In the genomic region with DNA sequence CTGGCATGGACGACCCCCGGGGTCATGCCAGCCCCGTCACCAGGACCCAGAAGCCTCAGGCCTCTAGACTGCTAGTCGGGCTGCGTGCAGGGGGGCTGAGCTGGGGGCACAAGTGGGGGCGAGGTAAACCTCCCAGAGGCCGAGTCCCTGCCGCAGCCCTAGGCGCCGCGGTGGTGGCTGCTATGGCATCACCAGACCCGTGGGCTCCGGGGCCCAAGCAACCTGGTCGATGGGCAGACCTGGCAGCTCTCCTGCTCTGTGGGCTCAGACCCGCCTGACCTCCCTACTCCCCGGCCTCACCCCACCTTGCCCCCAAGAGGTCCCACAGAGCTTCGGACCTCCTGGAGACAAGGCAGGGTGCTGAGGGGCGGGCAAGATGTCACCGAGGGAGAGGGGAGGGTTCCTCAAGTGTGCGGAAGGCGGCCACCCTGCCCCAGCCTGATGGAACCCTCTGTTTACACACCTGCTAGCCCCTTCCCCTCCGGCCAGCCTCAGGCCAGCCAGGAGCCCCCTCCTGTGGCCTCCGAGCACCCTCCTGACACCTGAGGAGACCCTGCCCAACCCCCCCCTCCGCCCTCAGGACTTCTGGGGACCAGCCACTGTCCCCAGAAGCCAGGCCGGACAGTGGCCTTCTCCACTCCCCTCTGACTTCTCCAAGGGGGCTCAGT, we compare ENCODE assay signal across 1 cellular context.
TF ChIP-seq lines count a peak whose summit lies in the region.

No MANE protein-coding gene starts in this region.

TF ChIP-seq in HepG2, 621 proteins besides CTCF, POLR2A, EP300 and RAD21 (continued from another document and continues in another):
- TF ChIP-seq, protein P1, sequence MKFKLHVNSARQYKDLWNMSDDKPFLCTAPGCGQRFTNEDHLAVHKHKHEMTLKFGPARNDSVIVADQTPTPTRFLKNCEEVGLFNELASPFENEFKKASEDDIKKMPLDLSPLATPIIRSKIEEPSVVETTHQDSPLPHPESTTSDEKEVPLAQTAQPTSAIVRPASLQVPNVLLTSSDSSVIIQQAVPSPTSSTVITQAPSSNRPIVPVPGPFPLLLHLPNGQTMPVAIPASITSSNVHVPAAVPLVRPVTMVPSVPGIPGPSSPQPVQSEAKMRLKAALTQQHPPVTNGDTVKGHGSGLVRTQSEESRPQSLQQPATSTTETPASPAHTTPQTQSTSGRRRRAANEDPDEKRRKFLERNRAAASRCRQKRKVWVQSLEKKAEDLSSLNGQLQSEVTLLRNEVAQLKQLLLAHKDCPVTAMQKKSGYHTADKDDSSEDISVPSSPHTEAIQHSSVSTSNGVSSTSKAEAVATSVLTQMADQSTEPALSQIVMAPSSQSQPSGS (CRISPR knock-in tag; IDR thresholded peaks at IDR 0.05), result 0 out of 2 replicates have a peak, but pooled peaks have one; percentile 5
- 0 out of 2 replicates have a peak, but pooled peaks have one; percentile 54 for TF ChIP-seq ZNF160 (CRISPR knock-in tag; IDR thresholded peaks at IDR 0.05)
- TF ChIP-seq, protein P2, sequence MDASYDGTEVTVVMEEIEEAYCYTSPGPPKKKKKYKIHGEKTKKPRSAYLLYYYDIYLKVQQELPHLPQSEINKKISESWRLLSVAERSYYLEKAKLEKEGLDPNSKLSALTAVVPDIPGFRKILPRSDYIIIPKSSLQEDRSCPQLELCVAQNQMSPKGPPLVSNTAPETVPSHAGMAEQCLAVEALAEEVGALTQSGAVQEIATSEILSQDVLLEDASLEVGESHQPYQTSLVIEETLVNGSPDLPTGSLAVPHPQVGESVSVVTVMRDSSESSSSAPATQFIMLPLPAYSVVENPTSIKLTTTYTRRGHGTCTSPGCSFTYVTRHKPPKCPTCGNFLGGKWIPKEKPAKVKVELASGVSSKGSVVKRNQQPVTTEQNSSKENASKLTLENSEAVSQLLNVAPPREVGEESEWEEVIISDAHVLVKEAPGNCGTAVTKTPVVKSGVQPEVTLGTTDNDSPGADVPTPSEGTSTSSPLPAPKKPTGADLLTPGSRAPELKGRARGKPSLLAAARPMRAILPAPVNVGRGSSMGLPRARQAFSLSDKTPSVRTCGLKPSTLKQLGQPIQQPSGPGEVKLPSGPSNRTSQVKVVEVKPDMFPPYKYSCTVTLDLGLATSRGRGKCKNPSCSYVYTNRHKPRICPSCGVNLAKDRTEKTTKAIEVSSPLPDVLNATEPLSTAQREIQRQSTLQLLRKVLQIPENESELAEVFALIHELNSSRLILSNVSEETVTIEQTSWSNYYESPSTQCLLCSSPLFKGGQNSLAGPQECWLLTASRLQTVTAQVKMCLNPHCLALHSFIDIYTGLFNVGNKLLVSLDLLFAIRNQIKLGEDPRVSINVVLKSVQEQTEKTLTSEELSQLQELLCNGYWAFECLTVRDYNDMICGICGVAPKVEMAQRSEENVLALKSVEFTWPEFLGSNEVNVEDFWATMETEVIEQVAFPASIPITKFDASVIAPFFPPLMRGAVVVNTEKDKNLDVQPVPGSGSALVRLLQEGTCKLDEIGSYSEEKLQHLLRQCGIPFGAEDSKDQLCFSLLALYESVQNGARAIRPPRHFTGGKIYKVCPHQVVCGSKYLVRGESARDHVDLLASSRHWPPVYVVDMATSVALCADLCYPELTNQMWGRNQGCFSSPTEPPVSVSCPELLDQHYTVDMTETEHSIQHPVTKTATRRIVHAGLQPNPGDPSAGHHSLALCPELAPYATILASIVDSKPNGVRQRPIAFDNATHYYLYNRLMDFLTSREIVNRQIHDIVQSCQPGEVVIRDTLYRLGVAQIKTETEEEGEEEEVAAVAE (CRISPR knock-in tag; IDR thresholded peaks at IDR 0.05; ENCODE audit: borderline replicate concordance), result peak; percentile 55; the same call in 1 of the 2 replicates
- peak; percentile 18; the same call in 1 of the 2 replicates for TF ChIP-seq SALL1 (CRISPR knock-in tag; IDR thresholded peaks at IDR 0.05)
- TF ChIP-seq, protein P3, sequence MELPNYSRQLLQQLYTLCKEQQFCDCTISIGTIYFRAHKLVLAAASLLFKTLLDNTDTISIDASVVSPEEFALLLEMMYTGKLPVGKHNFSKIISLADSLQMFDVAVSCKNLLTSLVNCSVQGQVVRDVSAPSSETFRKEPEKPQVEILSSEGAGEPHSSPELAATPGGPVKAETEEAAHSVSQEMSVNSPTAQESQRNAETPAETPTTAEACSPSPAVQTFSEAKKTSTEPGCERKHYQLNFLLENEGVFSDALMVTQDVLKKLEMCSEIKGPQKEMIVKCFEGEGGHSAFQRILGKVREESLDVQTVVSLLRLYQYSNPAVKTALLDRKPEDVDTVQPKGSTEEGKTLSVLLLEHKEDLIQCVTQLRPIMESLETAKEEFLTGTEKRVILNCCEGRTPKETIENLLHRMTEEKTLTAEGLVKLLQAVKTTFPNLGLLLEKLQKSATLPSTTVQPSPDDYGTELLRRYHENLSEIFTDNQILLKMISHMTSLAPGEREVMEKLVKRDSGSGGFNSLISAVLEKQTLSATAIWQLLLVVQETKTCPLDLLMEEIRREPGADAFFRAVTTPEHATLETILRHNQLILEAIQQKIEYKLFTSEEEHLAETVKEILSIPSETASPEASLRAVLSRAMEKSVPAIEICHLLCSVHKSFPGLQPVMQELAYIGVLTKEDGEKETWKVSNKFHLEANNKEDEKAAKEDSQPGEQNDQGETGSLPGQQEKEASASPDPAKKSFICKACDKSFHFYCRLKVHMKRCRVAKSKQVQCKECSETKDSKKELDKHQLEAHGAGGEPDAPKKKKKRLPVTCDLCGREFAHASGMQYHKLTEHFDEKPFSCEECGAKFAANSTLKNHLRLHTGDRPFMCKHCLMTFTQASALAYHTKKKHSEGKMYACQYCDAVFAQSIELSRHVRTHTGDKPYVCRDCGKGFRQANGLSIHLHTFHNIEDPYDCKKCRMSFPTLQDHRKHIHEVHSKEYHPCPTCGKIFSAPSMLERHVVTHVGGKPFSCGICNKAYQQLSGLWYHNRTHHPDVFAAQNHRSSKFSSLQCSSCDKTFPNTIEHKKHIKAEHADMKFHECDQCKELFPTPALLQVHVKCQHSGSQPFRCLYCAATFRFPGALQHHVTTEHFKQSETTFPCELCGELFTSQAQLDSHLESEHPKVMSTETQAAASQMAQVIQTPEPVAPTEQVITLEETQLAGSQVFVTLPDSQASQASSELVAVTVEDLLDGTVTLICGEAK (IDR thresholded peaks at IDR 0.05), result no peak
- TF ChIP-seq, protein P3 (CRISPR knock-in tag; IDR thresholded peaks at IDR 0.05), result peak; percentile 47; the same call in 1 of the 2 replicates
- TF ChIP-seq, protein P4, sequence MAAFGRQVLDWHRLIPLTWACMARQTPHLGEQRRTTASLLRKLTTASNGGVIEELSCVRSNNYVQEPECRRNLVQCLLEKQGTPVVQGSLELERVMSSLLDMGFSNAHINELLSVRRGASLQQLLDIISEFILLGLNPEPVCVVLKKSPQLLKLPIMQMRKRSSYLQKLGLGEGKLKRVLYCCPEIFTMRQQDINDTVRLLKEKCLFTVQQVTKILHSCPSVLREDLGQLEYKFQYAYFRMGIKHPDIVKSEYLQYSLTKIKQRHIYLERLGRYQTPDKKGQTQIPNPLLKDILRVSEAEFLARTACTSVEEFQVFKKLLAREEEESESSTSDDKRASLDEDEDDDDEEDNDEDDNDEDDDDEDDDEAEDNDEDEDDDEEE (CRISPR knock-in tag; IDR thresholded peaks at IDR 0.05), result peak; percentile 15; the same call in 1 of the 2 replicates
- peak; percentile 54; the same call in 1 of the 2 replicates for TF ChIP-seq ZNF33A (CRISPR knock-in tag; IDR thresholded peaks at IDR 0.05; ENCODE audit: borderline replicate concordance)
- peak; percentile 9; the same call in 1 of the 2 replicates for TF ChIP-seq PHF8 (CRISPR knock-in tag; IDR thresholded peaks at IDR 0.05)
- peak; percentile 64; the same call in 1 of the 2 replicates for TF ChIP-seq ARNT2 (CRISPR knock-in tag; IDR thresholded peaks at IDR 0.05; ENCODE audit: low read depth)
- no peak for TF ChIP-seq TP53 (CRISPR knock-in tag; conservative IDR thresholded peaks at IDR 0.05)
- 0 out of 2 replicates have a peak, but pooled peaks have one; percentile 32 for TF ChIP-seq SIN3A (IDR thresholded peaks at IDR 0.05; ENCODE audit: borderline replicate concordance, low read depth, low read length)
- TF ChIP-seq ATF7-NPFF (CRISPR knock-in tag; IDR thresholded peaks at IDR 0.05; ENCODE audit: low read depth), result peak; percentile 64
- TF ChIP-seq, protein P5, sequence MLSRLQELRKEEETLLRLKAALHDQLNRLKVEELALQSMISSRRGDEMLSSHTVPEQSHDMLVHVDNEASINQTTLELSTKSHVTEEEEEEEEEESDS (CRISPR knock-in tag; IDR thresholded peaks at IDR 0.05; ENCODE audit: borderline replicate concordance), result 0 out of 2 replicates have a peak, but pooled peaks have one; percentile 64
- no peak; the same call in 1 of the 2 replicates for TF ChIP-seq POLR2G (IDR thresholded peaks at IDR 0.05; ENCODE audit: low read depth, low read length)
- peak; percentile 44; the same call in 1 of the 2 replicates for TF ChIP-seq ZNF451 (CRISPR knock-in tag; IDR thresholded peaks at IDR 0.05)
- TF ChIP-seq, protein P6, sequence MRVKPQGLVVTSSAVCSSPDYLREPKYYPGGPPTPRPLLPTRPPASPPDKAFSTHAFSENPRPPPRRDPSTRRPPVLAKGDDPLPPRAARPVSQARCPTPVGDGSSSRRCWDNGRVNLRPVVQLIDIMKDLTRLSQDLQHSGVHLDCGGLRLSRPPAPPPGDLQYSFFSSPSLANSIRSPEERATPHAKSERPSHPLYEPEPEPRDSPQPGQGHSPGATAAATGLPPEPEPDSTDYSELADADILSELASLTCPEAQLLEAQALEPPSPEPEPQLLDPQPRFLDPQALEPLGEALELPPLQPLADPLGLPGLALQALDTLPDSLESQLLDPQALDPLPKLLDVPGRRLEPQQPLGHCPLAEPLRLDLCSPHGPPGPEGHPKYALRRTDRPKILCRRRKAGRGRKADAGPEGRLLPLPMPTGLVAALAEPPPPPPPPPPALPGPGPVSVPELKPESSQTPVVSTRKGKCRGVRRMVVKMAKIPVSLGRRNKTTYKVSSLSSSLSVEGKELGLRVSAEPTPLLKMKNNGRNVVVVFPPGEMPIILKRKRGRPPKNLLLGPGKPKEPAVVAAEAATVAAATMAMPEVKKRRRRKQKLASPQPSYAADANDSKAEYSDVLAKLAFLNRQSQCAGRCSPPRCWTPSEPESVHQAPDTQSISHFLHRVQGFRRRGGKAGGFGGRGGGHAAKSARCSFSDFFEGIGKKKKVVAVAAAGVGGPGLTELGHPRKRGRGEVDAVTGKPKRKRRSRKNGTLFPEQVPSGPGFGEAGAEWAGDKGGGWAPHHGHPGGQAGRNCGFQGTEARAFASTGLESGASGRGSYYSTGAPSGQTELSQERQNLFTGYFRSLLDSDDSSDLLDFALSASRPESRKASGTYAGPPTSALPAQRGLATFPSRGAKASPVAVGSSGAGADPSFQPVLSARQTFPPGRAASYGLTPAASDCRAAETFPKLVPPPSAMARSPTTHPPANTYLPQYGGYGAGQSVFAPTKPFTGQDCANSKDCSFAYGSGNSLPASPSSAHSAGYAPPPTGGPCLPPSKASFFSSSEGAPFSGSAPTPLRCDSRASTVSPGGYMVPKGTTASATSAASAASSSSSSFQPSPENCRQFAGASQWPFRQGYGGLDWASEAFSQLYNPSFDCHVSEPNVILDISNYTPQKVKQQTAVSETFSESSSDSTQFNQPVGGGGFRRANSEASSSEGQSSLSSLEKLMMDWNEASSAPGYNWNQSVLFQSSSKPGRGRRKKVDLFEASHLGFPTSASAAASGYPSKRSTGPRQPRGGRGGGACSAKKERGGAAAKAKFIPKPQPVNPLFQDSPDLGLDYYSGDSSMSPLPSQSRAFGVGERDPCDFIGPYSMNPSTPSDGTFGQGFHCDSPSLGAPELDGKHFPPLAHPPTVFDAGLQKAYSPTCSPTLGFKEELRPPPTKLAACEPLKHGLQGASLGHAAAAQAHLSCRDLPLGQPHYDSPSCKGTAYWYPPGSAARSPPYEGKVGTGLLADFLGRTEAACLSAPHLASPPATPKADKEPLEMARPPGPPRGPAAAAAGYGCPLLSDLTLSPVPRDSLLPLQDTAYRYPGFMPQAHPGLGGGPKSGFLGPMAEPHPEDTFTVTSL (CRISPR knock-in tag; IDR thresholded peaks at IDR 0.05; ENCODE audit: borderline replicate concordance), result peak; percentile 21; the same call in 1 of the 2 replicates
- peak; percentile 54; the same call in 1 of the 2 replicates for TF ChIP-seq MYC (CRISPR knock-in tag; IDR thresholded peaks at IDR 0.05; ENCODE audit: borderline replicate concordance)
- peak; percentile 23; the same call in 1 of the 2 replicates for TF ChIP-seq BRCA1 (CRISPR knock-in tag; IDR thresholded peaks at IDR 0.05)
- TF ChIP-seq MZF1 (CRISPR knock-in tag; IDR thresholded peaks at IDR 0.05; ENCODE audit: borderline replicate concordance), result no peak
- TF ChIP-seq ZNF264 (CRISPR knock-in tag; IDR thresholded peaks at IDR 0.05), result peak; percentile 7; the same call in 1 of the 2 replicates
- TF ChIP-seq HOXA3 (CRISPR knock-in tag; IDR thresholded peaks at IDR 0.05), result 0 out of 2 replicates have a peak, but pooled peaks have one; percentile 15
- TF ChIP-seq, protein P7, sequence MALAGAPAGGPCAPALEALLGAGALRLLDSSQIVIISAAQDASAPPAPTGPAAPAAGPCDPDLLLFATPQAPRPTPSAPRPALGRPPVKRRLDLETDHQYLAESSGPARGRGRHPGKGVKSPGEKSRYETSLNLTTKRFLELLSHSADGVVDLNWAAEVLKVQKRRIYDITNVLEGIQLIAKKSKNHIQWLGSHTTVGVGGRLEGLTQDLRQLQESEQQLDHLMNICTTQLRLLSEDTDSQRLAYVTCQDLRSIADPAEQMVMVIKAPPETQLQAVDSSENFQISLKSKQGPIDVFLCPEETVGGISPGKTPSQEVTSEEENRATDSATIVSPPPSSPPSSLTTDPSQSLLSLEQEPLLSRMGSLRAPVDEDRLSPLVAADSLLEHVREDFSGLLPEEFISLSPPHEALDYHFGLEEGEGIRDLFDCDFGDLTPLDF (CRISPR knock-in tag; IDR thresholded peaks at IDR 0.05), result no peak
- TF ChIP-seq HNF4A (CRISPR knock-in tag; IDR thresholded peaks at IDR 0.05), result no peak
- peak; percentile 43; the same call in 1 of the 2 replicates for TF ChIP-seq GABPB1 (CRISPR knock-in tag; IDR thresholded peaks at IDR 0.05)
- TF ChIP-seq RBFOX2 (IDR thresholded peaks at IDR 0.05; ENCODE audit: low read depth, low read length), result peak; percentile 95
- TF ChIP-seq NFKB2 (CRISPR knock-in tag; IDR thresholded peaks at IDR 0.05; ENCODE audit: borderline replicate concordance), result peak; percentile 75
